In the genomic region with DNA sequence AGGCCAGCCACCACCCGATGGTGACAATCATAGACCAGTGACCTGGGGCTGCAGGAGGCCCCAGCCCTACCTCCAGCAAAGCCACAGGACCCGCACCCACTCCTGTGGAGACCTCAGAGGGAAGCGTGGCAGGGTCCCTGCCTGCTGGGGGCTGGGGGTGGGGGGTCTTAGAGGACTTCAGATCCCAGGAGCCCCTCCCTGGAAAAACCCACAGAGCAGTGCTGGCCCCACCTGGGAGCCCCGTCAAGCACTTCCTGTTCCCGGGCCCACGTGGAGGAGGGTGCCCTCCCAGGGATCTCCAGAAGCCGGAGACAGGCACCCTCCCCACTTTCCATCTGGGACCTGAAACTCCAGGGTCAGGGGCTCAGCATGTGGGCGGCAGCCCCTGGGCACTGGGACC, we compare ENCODE assay signal across 1 cellular context.
TF ChIP-seq lines count a peak whose summit lies in the region.

No MANE protein-coding gene starts in this region.

TF ChIP-seq in HepG2, 621 proteins besides CTCF, POLR2A, EP300 and RAD21:
- TF ChIP-seq ZNF850 (CRISPR knock-in tag; conservative IDR thresholded peaks at IDR 0.05) (0 out of 2 replicates have a peak, but pooled peaks have one; percentile 58), ARNTL (CRISPR knock-in tag; IDR thresholded peaks at IDR 0.05) (peak; percentile 6; the same call in 1 of the 2 replicates), ZFP36L2 (CRISPR knock-in tag; IDR thresholded peaks at IDR 0.05) (no peak), SRSF1 (optimal IDR thresholded peaks at IDR 0.05; ENCODE audit: low read depth, low read length) (peak; percentile 4), ELF3 (CRISPR knock-in tag; IDR thresholded peaks at IDR 0.05) (peak; percentile 23; the same call in 1 of the 2 replicates), ZNF644 (CRISPR knock-in tag; IDR thresholded peaks at IDR 0.05; ENCODE audit: low read depth) (no peak)
- TF ChIP-seq, protein P1, sequence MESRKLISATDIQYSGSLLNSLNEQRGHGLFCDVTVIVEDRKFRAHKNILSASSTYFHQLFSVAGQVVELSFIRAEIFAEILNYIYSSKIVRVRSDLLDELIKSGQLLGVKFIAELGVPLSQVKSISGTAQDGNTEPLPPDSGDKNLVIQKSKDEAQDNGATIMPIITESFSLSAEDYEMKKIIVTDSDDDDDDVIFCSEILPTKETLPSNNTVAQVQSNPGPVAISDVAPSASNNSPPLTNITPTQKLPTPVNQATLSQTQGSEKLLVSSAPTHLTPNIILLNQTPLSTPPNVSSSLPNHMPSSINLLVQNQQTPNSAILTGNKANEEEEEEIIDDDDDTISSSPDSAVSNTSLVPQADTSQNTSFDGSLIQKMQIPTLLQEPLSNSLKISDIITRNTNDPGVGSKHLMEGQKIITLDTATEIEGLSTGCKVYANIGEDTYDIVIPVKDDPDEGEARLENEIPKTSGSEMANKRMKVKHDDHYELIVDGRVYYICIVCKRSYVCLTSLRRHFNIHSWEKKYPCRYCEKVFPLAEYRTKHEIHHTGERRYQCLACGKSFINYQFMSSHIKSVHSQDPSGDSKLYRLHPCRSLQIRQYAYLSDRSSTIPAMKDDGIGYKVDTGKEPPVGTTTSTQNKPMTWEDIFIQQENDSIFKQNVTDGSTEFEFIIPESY (CRISPR knock-in tag; IDR thresholded peaks at IDR 0.05): peak; percentile 5; the same call in 1 of the 2 replicates
- TF ChIP-seq, protein P2, sequence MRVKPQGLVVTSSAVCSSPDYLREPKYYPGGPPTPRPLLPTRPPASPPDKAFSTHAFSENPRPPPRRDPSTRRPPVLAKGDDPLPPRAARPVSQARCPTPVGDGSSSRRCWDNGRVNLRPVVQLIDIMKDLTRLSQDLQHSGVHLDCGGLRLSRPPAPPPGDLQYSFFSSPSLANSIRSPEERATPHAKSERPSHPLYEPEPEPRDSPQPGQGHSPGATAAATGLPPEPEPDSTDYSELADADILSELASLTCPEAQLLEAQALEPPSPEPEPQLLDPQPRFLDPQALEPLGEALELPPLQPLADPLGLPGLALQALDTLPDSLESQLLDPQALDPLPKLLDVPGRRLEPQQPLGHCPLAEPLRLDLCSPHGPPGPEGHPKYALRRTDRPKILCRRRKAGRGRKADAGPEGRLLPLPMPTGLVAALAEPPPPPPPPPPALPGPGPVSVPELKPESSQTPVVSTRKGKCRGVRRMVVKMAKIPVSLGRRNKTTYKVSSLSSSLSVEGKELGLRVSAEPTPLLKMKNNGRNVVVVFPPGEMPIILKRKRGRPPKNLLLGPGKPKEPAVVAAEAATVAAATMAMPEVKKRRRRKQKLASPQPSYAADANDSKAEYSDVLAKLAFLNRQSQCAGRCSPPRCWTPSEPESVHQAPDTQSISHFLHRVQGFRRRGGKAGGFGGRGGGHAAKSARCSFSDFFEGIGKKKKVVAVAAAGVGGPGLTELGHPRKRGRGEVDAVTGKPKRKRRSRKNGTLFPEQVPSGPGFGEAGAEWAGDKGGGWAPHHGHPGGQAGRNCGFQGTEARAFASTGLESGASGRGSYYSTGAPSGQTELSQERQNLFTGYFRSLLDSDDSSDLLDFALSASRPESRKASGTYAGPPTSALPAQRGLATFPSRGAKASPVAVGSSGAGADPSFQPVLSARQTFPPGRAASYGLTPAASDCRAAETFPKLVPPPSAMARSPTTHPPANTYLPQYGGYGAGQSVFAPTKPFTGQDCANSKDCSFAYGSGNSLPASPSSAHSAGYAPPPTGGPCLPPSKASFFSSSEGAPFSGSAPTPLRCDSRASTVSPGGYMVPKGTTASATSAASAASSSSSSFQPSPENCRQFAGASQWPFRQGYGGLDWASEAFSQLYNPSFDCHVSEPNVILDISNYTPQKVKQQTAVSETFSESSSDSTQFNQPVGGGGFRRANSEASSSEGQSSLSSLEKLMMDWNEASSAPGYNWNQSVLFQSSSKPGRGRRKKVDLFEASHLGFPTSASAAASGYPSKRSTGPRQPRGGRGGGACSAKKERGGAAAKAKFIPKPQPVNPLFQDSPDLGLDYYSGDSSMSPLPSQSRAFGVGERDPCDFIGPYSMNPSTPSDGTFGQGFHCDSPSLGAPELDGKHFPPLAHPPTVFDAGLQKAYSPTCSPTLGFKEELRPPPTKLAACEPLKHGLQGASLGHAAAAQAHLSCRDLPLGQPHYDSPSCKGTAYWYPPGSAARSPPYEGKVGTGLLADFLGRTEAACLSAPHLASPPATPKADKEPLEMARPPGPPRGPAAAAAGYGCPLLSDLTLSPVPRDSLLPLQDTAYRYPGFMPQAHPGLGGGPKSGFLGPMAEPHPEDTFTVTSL (CRISPR knock-in tag; IDR thresholded peaks at IDR 0.05; ENCODE audit: borderline replicate concordance): 0 out of 2 replicates have a peak, but pooled peaks have one; percentile 2
- TF ChIP-seq, protein P3, sequence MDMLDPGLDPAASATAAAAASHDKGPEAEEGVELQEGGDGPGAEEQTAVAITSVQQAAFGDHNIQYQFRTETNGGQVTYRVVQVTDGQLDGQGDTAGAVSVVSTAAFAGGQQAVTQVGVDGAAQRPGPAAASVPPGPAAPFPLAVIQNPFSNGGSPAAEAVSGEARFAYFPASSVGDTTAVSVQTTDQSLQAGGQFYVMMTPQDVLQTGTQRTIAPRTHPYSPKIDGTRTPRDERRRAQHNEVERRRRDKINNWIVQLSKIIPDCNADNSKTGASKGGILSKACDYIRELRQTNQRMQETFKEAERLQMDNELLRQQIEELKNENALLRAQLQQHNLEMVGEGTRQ (IDR thresholded peaks at IDR 0.05; ENCODE audit: low read depth, low read length): no peak
- TF ChIP-seq, protein P3 (CRISPR knock-in tag; IDR thresholded peaks at IDR 0.05; ENCODE audit: borderline replicate concordance): no peak
